1 cellular context compared by ENCODE assay signal in the genomic region with DNA sequence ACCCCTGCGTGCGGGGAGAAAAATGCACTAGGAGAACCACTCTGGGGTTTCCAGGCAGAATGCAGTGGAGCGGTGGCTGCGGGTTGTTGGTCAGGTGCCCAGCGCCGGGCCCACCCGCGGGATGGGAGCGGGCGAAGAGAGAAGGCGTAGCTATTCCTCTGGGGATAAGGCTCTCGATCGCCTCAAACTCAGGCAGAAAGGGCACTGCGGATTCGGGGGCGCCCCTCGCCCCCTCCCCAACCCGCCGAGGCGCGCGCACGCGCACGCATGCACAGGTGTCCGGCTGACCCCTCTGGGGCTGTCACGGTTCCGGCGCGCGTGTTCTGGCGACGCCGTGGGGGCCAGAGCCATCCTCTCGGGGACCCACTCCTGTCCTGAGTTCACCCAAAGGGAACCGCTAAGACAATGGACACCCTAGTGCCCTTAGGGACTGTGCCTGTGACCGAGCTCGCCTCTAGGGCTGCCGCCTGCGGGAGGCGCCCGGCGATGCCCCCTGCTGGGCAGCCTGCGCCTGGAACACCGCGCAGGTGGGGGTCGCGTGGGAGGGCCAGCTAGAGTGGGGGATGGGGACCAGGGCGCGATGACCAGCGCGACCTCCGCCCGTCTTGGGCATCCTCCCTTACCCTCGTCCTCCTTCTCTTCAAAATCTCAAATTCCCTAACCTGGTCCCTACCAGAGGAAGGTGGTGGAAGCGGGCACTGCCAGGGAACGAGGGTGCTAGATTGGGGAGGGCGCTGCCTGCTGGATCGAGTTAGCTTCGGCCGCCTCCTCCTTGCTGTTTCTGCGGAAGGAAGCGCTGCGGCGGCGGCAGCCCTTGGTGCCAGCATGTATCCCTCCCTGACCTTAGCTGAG.
TF ChIP-seq lines count a peak whose summit lies in the region.

No MANE protein-coding gene starts in this region.

TF ChIP-seq in HepG2, 621 proteins besides CTCF, POLR2A, EP300 and RAD21 (continued from another document and continues in another):
- TF ChIP-seq, protein P1, sequence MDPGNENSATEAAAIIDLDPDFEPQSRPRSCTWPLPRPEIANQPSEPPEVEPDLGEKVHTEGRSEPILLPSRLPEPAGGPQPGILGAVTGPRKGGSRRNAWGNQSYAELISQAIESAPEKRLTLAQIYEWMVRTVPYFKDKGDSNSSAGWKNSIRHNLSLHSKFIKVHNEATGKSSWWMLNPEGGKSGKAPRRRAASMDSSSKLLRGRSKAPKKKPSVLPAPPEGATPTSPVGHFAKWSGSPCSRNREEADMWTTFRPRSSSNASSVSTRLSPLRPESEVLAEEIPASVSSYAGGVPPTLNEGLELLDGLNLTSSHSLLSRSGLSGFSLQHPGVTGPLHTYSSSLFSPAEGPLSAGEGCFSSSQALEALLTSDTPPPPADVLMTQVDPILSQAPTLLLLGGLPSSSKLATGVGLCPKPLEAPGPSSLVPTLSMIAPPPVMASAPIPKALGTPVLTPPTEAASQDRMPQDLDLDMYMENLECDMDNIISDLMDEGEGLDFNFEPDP (CRISPR knock-in tag; conservative IDR thresholded peaks at IDR 0.05) = 0 out of 2 replicates have a peak, but pooled peaks have one; percentile 71
- TF ChIP-seq, protein P2, sequence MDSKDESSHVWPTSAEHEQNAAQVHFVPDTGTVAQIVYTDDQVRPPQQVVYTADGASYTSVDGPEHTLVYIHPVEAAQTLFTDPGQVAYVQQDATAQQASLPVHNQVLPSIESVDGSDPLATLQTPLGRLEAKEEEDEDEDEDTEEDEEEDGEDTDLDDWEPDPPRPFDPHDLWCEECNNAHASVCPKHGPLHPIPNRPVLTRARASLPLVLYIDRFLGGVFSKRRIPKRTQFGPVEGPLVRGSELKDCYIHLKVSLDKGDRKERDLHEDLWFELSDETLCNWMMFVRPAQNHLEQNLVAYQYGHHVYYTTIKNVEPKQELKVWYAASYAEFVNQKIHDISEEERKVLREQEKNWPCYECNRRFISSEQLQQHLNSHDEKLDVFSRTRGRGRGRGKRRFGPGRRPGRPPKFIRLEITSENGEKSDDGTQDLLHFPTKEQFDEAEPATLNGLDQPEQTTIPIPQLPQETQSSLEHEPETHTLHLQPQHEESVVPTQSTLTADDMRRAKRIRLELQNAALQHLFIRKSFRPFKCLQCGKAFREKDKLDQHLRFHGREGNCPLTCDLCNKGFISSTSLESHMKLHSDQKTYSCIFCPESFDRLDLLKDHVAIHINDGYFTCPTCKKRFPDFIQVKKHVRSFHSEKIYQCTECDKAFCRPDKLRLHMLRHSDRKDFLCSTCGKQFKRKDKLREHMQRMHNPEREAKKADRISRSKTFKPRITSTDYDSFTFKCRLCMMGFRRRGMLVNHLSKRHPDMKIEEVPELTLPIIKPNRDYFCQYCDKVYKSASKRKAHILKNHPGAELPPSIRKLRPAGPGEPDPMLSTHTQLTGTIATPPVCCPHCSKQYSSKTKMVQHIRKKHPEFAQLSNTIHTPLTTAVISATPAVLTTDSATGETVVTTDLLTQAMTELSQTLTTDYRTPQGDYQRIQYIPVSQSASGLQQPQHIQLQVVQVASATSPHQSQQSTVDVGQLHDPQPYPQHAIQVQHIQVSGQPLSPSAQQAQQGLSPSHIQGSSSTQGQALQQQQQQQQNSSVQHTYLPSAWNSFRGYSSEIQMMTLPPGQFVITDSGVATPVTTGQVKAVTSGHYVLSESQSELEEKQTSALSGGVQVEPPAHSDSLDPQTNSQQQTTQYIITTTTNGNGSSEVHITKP (CRISPR knock-in tag; IDR thresholded peaks at IDR 0.05; ENCODE audit: low read depth) = 0 out of 2 replicates have a peak, but pooled peaks have one; percentile 15
- TF ChIP-seq ZFP36L1 (CRISPR knock-in tag; IDR thresholded peaks at IDR 0.05) (no peak), LCORL (IDR thresholded peaks at IDR 0.05) (no peak), LCORL (CRISPR knock-in tag; IDR thresholded peaks at IDR 0.05) (peak; percentile 88), ATF7-NPFF (CRISPR knock-in tag; IDR thresholded peaks at IDR 0.05; ENCODE audit: low read depth) (0 out of 2 replicates have a peak, but pooled peaks have one; percentile 69), ZNF501 (CRISPR knock-in tag; IDR thresholded peaks at IDR 0.05) (peak; percentile 86), HNF4G (IDR thresholded peaks at IDR 0.05; ENCODE audit: borderline replicate concordance, low read depth, low read length) (0 out of 2 replicates have a peak, but pooled peaks have one; percentile 23), HNF4G (CRISPR knock-in tag; IDR thresholded peaks at IDR 0.05; ENCODE audit: borderline replicate concordance, low read depth) (0 out of 2 replicates have a peak, but pooled peaks have one; percentile 2), RFX3 (CRISPR knock-in tag; IDR thresholded peaks at IDR 0.05) (no peak), ZBTB3 (CRISPR knock-in tag; IDR thresholded peaks at IDR 0.05; ENCODE audit: borderline replicate concordance, low read depth) (no peak), ZNF782 (CRISPR knock-in tag; IDR thresholded peaks at IDR 0.05; ENCODE audit: borderline replicate concordance) (0 out of 2 replicates have a peak, but pooled peaks have one; percentile 21), FLYWCH1 (CRISPR knock-in tag; IDR thresholded peaks at IDR 0.05) (0 out of 2 replicates have a peak, but pooled peaks have one; percentile 30), AKAP8 (CRISPR knock-in tag; IDR thresholded peaks at IDR 0.05) (0 out of 2 replicates have a peak, but pooled peaks have one; percentile 37), SMAD1 (CRISPR knock-in tag; IDR thresholded peaks at IDR 0.05; ENCODE audit: borderline replicate concordance, low read depth) (peak; percentile 50; the same call in 1 of the 2 replicates), NR2F6 (IDR thresholded peaks at IDR 0.05) (no peak), NR2F6 (CRISPR knock-in tag; IDR thresholded peaks at IDR 0.05) (peak; percentile 62; the same call in 1 of the 2 replicates), ISL2 (CRISPR knock-in tag; IDR thresholded peaks at IDR 0.05) (peak; percentile 64; the same call in 1 of the 2 replicates), ZNF660 (CRISPR knock-in tag; IDR thresholded peaks at IDR 0.05; ENCODE audit: borderline replicate concordance, low read depth) (0 out of 2 replicates have a peak, but pooled peaks have one; percentile 62), REPIN1 (CRISPR knock-in tag; IDR thresholded peaks at IDR 0.05; ENCODE audit: borderline replicate concordance, low read depth) (peak; percentile 83), NAIF1 (CRISPR knock-in tag; IDR thresholded peaks at IDR 0.05; ENCODE audit: borderline replicate concordance) (peak; percentile 63; the same call in 1 of the 2 replicates), STAG1 (CRISPR knock-in tag; IDR thresholded peaks at IDR 0.05) (peak; percentile 78), ZNF34 (CRISPR knock-in tag; IDR thresholded peaks at IDR 0.05; ENCODE audit: borderline replicate concordance) (0 out of 2 replicates have a peak, but pooled peaks have one; percentile 64), TSC22D2 (CRISPR knock-in tag; IDR thresholded peaks at IDR 0.05; ENCODE audit: borderline replicate concordance) (peak; percentile 64; the same call in 1 of the 2 replicates), YY1 (IDR thresholded peaks at IDR 0.05; ENCODE audit: insufficient read depth, insufficient replicate concordance, low read depth, low read length) (peak; percentile 69), ZMYM4 (CRISPR knock-in tag; IDR thresholded peaks at IDR 0.05) (0 out of 2 replicates have a peak, but pooled peaks have one; percentile 48)
- TF ChIP-seq, protein P3, sequence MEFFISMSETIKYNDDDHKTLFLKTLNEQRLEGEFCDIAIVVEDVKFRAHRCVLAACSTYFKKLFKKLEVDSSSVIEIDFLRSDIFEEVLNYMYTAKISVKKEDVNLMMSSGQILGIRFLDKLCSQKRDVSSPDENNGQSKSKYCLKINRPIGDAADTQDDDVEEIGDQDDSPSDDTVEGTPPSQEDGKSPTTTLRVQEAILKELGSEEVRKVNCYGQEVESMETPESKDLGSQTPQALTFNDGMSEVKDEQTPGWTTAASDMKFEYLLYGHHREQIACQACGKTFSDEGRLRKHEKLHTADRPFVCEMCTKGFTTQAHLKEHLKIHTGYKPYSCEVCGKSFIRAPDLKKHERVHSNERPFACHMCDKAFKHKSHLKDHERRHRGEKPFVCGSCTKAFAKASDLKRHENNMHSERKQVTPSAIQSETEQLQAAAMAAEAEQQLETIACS (CRISPR knock-in tag; IDR thresholded peaks at IDR 0.05) = peak; percentile 74
- TF ChIP-seq, protein P4, sequence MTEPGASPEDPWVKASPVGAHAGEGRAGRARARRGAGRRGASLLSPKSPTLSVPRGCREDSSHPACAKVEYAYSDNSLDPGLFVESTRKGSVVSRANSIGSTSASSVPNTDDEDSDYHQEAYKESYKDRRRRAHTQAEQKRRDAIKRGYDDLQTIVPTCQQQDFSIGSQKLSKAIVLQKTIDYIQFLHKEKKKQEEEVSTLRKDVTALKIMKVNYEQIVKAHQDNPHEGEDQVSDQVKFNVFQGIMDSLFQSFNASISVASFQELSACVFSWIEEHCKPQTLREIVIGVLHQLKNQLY (CRISPR knock-in tag; IDR thresholded peaks at IDR 0.05) = no peak
- TF ChIP-seq, protein P5, sequence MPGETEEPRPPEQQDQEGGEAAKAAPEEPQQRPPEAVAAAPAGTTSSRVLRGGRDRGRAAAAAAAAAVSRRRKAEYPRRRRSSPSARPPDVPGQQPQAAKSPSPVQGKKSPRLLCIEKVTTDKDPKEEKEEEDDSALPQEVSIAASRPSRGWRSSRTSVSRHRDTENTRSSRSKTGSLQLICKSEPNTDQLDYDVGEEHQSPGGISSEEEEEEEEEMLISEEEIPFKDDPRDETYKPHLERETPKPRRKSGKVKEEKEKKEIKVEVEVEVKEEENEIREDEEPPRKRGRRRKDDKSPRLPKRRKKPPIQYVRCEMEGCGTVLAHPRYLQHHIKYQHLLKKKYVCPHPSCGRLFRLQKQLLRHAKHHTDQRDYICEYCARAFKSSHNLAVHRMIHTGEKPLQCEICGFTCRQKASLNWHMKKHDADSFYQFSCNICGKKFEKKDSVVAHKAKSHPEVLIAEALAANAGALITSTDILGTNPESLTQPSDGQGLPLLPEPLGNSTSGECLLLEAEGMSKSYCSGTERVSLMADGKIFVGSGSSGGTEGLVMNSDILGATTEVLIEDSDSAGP (CRISPR knock-in tag; IDR thresholded peaks at IDR 0.05; ENCODE audit: borderline replicate concordance) = peak; percentile 88
- TF ChIP-seq, protein P6, sequence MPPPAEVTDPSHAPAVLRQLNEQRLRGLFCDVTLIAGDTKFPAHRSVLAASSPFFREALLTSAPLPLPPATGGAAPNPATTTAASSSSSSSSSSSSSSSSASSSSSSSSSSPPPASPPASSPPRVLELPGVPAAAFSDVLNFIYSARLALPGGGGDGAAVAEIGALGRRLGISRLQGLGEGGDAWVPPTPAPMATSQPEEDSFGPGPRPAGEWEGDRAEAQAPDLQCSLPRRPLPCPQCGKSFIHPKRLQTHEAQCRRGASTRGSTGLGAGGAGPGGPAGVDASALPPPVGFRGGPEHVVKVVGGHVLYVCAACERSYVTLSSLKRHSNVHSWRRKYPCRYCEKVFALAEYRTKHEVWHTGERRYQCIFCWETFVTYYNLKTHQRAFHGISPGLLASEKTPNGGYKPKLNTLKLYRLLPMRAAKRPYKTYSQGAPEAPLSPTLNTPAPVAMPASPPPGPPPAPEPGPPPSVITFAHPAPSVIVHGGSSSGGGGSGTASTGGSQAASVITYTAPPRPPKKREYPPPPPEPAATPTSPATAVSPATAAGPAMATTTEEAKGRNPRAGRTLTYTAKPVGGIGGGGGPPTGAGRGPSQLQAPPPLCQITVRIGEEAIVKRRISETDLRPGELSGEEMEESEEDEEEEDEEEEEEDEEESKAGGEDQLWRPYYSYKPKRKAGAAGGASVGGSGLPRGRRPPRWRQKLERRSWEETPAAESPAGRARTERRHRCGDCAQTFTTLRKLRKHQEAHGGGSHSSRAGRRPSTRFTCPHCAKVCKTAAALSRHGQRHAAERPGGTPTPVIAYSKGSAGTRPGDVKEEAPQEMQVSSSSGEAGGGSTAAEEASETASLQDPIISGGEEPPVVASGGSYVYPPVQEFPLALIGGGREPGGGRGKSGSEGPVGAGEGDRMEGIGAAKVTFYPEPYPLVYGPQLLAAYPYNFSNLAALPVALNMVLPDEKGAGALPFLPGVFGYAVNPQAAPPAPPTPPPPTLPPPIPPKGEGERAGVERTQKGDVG (CRISPR knock-in tag; IDR thresholded peaks at IDR 0.05; ENCODE audit: borderline replicate concordance) = peak; percentile 69; the same call in 1 of the 2 replicates
- TF ChIP-seq, protein P7, sequence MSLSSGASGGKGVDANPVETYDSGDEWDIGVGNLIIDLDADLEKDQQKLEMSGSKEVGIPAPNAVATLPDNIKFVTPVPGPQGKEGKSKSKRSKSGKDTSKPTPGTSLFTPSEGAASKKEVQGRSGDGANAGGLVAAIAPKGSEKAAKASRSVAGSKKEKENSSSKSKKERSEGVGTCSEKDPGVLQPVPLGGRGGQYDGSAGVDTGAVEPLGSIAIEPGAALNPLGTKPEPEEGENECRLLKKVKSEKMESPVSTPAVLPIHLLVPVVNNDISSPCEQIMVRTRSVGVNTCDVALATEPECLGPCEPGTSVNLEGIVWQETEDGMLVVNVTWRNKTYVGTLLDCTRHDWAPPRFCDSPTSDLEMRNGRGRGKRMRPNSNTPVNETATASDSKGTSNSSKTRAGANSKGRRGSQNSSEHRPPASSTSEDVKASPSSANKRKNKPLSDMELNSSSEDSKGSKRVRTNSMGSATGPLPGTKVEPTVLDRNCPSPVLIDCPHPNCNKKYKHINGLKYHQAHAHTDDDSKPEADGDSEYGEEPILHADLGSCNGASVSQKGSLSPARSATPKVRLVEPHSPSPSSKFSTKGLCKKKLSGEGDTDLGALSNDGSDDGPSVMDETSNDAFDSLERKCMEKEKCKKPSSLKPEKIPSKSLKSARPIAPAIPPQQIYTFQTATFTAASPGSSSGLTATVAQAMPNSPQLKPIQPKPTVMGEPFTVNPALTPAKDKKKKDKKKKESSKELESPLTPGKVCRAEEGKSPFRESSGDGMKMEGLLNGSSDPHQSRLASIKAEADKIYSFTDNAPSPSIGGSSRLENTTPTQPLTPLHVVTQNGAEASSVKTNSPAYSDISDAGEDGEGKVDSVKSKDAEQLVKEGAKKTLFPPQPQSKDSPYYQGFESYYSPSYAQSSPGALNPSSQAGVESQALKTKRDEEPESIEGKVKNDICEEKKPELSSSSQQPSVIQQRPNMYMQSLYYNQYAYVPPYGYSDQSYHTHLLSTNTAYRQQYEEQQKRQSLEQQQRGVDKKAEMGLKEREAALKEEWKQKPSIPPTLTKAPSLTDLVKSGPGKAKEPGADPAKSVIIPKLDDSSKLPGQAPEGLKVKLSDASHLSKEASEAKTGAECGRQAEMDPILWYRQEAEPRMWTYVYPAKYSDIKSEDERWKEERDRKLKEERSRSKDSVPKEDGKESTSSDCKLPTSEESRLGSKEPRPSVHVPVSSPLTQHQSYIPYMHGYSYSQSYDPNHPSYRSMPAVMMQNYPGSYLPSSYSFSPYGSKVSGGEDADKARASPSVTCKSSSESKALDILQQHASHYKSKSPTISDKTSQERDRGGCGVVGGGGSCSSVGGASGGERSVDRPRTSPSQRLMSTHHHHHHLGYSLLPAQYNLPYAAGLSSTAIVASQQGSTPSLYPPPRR (CRISPR knock-in tag; IDR thresholded peaks at IDR 0.05; ENCODE audit: borderline replicate concordance) = peak; percentile 37; the same call in 1 of the 2 replicates
- TF ChIP-seq, protein P8, sequence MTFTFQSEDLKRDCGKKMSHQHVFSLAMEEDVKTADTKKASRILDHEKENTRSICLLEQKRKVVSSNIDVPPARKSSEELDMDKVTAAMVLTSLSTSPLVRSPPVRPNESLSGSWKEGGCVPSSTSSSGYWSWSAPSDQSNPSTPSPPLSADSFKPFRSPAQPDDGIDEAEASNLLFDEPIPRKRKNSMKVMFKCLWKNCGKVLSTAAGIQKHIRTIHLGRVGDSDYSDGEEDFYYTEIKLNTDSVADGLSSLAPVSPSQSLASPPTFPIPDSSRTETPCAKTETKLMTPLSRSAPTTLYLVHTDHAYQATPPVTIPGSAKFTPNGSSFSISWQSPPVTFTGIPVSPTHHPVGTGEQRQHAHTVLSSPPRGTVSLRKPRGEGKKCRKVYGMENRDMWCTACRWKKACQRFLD (CRISPR knock-in tag; IDR thresholded peaks at IDR 0.05; ENCODE audit: borderline replicate concordance) = 0 out of 2 replicates have a peak, but pooled peaks have one; percentile 66
